In genomic region chr1:150236614-150236934, GRCh38 we compare ENCODE assay signal across 1 cellular context.
TF ChIP-seq lines count a peak whose summit lies in the region.

No MANE protein-coding gene starts in this region.

TF ChIP-seq in IMR-90, 13 proteins besides CTCF, POLR2A, EP300 and RAD21:
- TF ChIP-seq CEBPB (IDR thresholded peaks at IDR 0.05; ENCODE audit: low read depth, low read length), result no peak
- TF ChIP-seq ELK1 (IDR thresholded peaks at IDR 0.05; ENCODE audit: borderline replicate concordance, low read depth, low read length), result no peak
- no peak for TF ChIP-seq NFE2L2 (IDR thresholded peaks at IDR 0.05; ENCODE audit: low read depth, low read length)
- TF ChIP-seq MAZ (IDR thresholded peaks at IDR 0.05; ENCODE audit: borderline replicate concordance, low read depth, low read length), result no peak
- TF ChIP-seq MXI1 (IDR thresholded peaks at IDR 0.05; ENCODE audit: borderline replicate concordance, low read depth, low read length), result no peak
- TF ChIP-seq FOS (IDR thresholded peaks at IDR 0.05; ENCODE audit: low read depth, low read length), result no peak
- no peak for TF ChIP-seq RFX5 (IDR thresholded peaks at IDR 0.05; ENCODE audit: low read depth, low read length)
- no peak for TF ChIP-seq BHLHE40 (IDR thresholded peaks at IDR 0.05; ENCODE audit: low read depth, low read length)
- TF ChIP-seq SMC3 (IDR thresholded peaks at IDR 0.05; ENCODE audit: low read depth, low read length), result no peak
- TF ChIP-seq USF2 (IDR thresholded peaks at IDR 0.05; ENCODE audit: low read depth, low read length), result no peak
- no peak for TF ChIP-seq RCOR1 (IDR thresholded peaks at IDR 0.05; ENCODE audit: insufficient replicate concordance, low read length)
- no peak for TF ChIP-seq CHD1 (IDR thresholded peaks at IDR 0.05; ENCODE audit: low read depth, low read length)
- TF ChIP-seq MAFK (IDR thresholded peaks at IDR 0.05; ENCODE audit: low read depth, low read length), result no peak
